Comparison of ENCODE assay signal across 8 cellular contexts in genomic region chr14:75577724-75578098, GRCh38. TPM values are rescaled to one million over a fixed set of nuclear protein-coding genes. Genes with fewer than 3 reads are reported as not detected.
DNase-seq lines count a peak whose midpoint lies in the region; ATAC-seq, FAIRE-seq and TF ChIP-seq lines count a peak whose summit lies in the region.

No MANE protein-coding gene starts in this region.

- FAIRE-seq in A549 (lab: Jason Lieb, UNC) (no peak), GM18507 (lab: Jason Lieb, UNC) (peak; percentile 91)

- TF ChIP-seq CTCF in A549 (IDR thresholded peaks at IDR 0.05) (peak; percentile 86), right lobe of liver (IDR thresholded peaks at IDR 0.05) (peak; percentile 68 to 82 (median 74))

- POLR2A ChIA-PET in A549 (lab: Yijun Ruan, JAX) = interaction anchor here (1.0 to 2.2 kb wide), 7 partner anchors 18 to 126 kb away, joined by 3 to 14 read pairs (median 7); partner anchors contain the start of genes ERG28 and TTLL5

- no peaks in the 10 kb centered on the region for H3K36me3 ChIP-seq in right lobe of liver

- no peak for TF ChIP-seq EP300 in A549 (IDR thresholded peaks at IDR 0.05)

- H3K27me3 ChIP-seq in right lobe of liver = no peaks in the 10 kb centered on the region

- WGBS in A549 (ENCODE audit: missing lambda C conversion rate) = under 1% methylated on average over 15 of the region's 15 CpGs
- WGBS in right lobe of liver (ENCODE audit: insufficient coverage, low coverage, low lambda C conversion rate, missing lambda C conversion rate) = 2% methylated on average over 9 of the region's 15 CpGs

- peaks cover 8% of the 10 kb centered on the region for H3K4me1 ChIP-seq in A549
- peaks cover 0 to 27% (median 5%) of the 10 kb centered on the region in 4 donors for H3K4me1 ChIP-seq in right lobe of liver

- H3K4me2 ChIP-seq in A549 = peak overlapping the region; percentile 93

- peak; percentile 86 to 90 for DNase-seq in A549 (ENCODE audit: low read depth in 1 of 2, low spot score in 1 of 2)
- DNase-seq in GM18507 (ENCODE audit: extremely low spot score, insufficient read length, low read depth) = peak; percentile 68
- DNase-seq in NCI-H526 treated with DMSO at 0.1 percent for 48 hours (lab: John Stamatoyannopoulos, UW) = peak; percentile 33
- peak; percentile 66 to 69 for DNase-seq in activated CD4-positive, alpha-beta T cell treated with anti-CD3 and anti-CD28 coated beads, Interleukin-2, amount 50 U/mL, for 4 hours
- DNase-seq in ecto neural progenitor cell (ENCODE audit: low spot score) = peak; percentile 89
- peak; percentile 88 to 93 (median 92) for DNase-seq in right lobe of liver
- DNase-seq in stimulated activated CD4-positive, alpha-beta T cell treated with anti-CD3 and anti-CD28 coated beads, Interleukin-4, amount 100 ng/mL, for 24 hours = peak; percentile 80

- intact Hi-C loops in right lobe of liver (cut with DNase I) = loop anchor here in 1 of 2 donors (5.0 kb wide), 1 partner anchor 80 kb away; no protein-coding TSS in a partner anchor

- H3K9me3 ChIP-seq in A549 (no peaks in the 10 kb centered on the region), right lobe of liver (no peaks in the 10 kb centered on the region)

- TF ChIP-seq POLR2A in A549 (IDR thresholded peaks at IDR 0.05; ENCODE audit: low read length) (no peak), right lobe of liver (IDR thresholded peaks at IDR 0.05) (no peak)

- CTCF ChIA-PET in A549 (lab: Yijun Ruan, JAX) = interaction anchor here (0.6 to 13.7 kb wide), 65 partner anchors 9 to 652 kb away, joined by 3 to 546 read pairs (median 4); partner anchors contain the start of genes ERG28, TGFB3 and TTLL5

- peak overlapping the region; percentile 75 to 79 for H3K27ac ChIP-seq in A549
- peak overlapping the region; percentile 73 to 91 (median 83) for H3K27ac ChIP-seq in right lobe of liver

- ATAC-seq in A549 (peak; percentile 90 to 96), HG03103 (IDR thresholded peaks at IDR 0.05; ENCODE audit: low read depth, unreplicated experiment) (peak; percentile 81), right lobe of liver (peak; percentile 83 to 90 (median 86))

- H3K4me3 ChIP-seq in A549 (peak overlapping the region; percentile 53), right lobe of liver (peak overlapping the region; percentile 63 to 94 (median 78))

- peak; percentile 92 to 93 for TF ChIP-seq RAD21 in A549 (conservative IDR thresholded peaks at IDR 0.05 in 1 of 2, IDR thresholded peaks at IDR 0.05 in 1 of 2)

TF ChIP-seq in A549, 52 proteins besides CTCF, POLR2A, EP300 and RAD21:
- no peak for TF ChIP-seq ZFP36 (IDR thresholded peaks at IDR 0.05; ENCODE audit: borderline replicate concordance, partially characterized antibody)
- TF ChIP-seq MAFK (IDR thresholded peaks at IDR 0.05; ENCODE audit: partially characterized antibody) = no peak
- no peak for TF ChIP-seq HOXA7 (CRISPR knock-in tag; IDR thresholded peaks at IDR 0.05)
- TF ChIP-seq ESRRA (IDR thresholded peaks at IDR 0.05; ENCODE audit: borderline replicate concordance, low read length) = peak; percentile 74
- TF ChIP-seq, protein P1, sequence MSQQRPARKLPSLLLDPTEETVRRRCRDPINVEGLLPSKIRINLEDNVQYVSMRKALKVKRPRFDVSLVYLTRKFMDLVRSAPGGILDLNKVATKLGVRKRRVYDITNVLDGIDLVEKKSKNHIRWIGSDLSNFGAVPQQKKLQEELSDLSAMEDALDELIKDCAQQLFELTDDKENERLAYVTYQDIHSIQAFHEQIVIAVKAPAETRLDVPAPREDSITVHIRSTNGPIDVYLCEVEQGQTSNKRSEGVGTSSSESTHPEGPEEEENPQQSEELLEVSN (IDR thresholded peaks at IDR 0.05; ENCODE audit: borderline replicate concordance, low read depth) = peak; percentile 10; the same call in 1 of the 2 replicates
- TF ChIP-seq NFE2L2 (conservative IDR thresholded peaks at IDR 0.05; ENCODE audit: low read length) = no peak
- peak; percentile 95 for TF ChIP-seq SMC3 (IDR thresholded peaks at IDR 0.05)
TF ChIP-seq in A549: peak in this region for 3.

RNA-seq across cellular contexts. Expression of gene FLVCR2, which starts 0.7 kb away (rescaled TPM):
- 3.8 and 4.7 TPM in 2 replicates for polyA plus RNA-seq in A549 (2011; rRNA removed)
- 1.4 and 1.9 TPM in 2 replicates for polyA plus RNA-seq in A549 (2012; cell fraction: cytosol; rRNA removed)
- 2.8 and 3.2 TPM in 2 replicates for polyA plus RNA-seq in A549 (2012; cell fraction: nucleus; rRNA removed)
- polyA plus RNA-seq in A549 (2017; fragmentation: RNase III; extraction: RNeasy Plus Mini Kit Qiagen cat#74134 plus additional on column Dnase treatment) = 3.1 to 3.9 TPM (median 3.6 TPM) in 3 replicates
- polyA minus RNA-seq in A549 (2011; rRNA and poly(A)+ RNA removed) = 4.6 and 6.8 TPM in 2 replicates
- total RNA-seq in right lobe of liver = 10 to 100 TPM; 17.0 to 42.8 (median 27.8) TPM

RNA-seq across cellular contexts. Expression of gene BATF, which starts 55.4 kb away (rescaled TPM):
- polyA plus RNA-seq in A549 (2011; rRNA removed) (not detected in 2 replicates), A549 (2017; fragmentation: RNase III; extraction: RNeasy Plus Mini Kit Qiagen cat#74134 plus additional on column Dnase treatment) (not detected in 3 replicates)
- 0.05 TPM in 1 of 2 replicates, not detected in the other for polyA plus RNA-seq in A549 (2012; cell fraction: cytosol; rRNA removed)
- polyA plus RNA-seq in A549 (2012; cell fraction: nucleus; rRNA removed) = not detected in 2 replicates
- polyA minus RNA-seq in A549 (2011; rRNA and poly(A)+ RNA removed) = not detected in 2 replicates
- 10 to 100 TPM in 2 of 6 experiments, 1 to 10 TPM in 1, under 1 TPM in 3; 0.24 to 10.4 (median 0.87) TPM for total RNA-seq in right lobe of liver

Comparison
In these comparisons a context has a peak if more than half of its experiments do, and no peak if none do; other contexts are left out.
1. Peak in every context shown above with its lines: DNase-seq, ATAC-seq, H3K4me3 ChIP-seq and H3K27ac ChIP-seq.
2. DNase-seq: peak in every context shown above with its lines; median percentile 92 in right lobe of liver; 89 in ecto neural progenitor cell; 88 in A549; 80 in stimulated activated CD4-positive, alpha-beta T cell treated with anti-CD3 and anti-CD28 coated beads, Interleukin-4, amount 100 ng/mL, for 24 hours; 68 in GM18507; 68 in activated CD4-positive, alpha-beta T cell treated with anti-CD3 and anti-CD28 coated beads, Interleukin-2, amount 50 U/mL, for 4 hours; 33 in NCI-H526 treated with DMSO at 0.1 percent for 48 hours.